Comparison of ENCODE assay signal across 8 cellular contexts in genomic region chr13:20174656-20175405, GRCh38. TPM values are rescaled to one million over a fixed set of nuclear protein-coding genes. Genes with fewer than 3 reads are reported as not detected.
A peak's percentile ranks its signal among the peaks of the same experiment; 100 is the strongest.
DNase-seq lines count a peak whose midpoint lies in the region; ATAC-seq and TF ChIP-seq lines count a peak whose summit lies in the region.

No MANE protein-coding gene starts in this region.

- CTCF ChIA-PET in WTC11 (lab: Charles Lee): interaction anchor here (0.7 kb wide), 1 partner anchor 22 kb away, joined by 3 read pairs; no protein-coding TSS in a partner anchor

- intact Hi-C loops in testis (cut with DNase I; ENCODE audit: low total_unique reads): no loop called here

- no peaks in the 10 kb centered on the region for H3K36me3 Mint-ChIP-seq in WTC11
- no peaks in the 10 kb centered on the region for H3K36me3 Mint-ChIP-seq in chondrocyte (ENCODE audit: low read depth)
- peaks cover 0 to 7% of the 10 kb centered on the region in 2 donors for H3K36me3 Mint-ChIP-seq in naive B cell

- no peaks in the 10 kb centered on the region for H3K9me3 ChIP-seq in testis

- H3K4me1 ChIP-seq in testis: peaks cover 4% of the 10 kb centered on the region

- H3K27ac ChIP-seq in testis: no peak overlapping the region

- TF ChIP-seq POLR2A in testis (IDR thresholded peaks at IDR 0.05): no peak

- WGBS in testis, 2 donors: 63 to 65% methylated on average over 15 to 22 of the region's 22 CpGs

- H3K27me3 ChIP-seq in testis: no peaks in the 10 kb centered on the region

- H3K4me3 ChIP-seq in testis: no peak overlapping the region

- no peaks in the 10 kb centered on the region for H3K36me3 ChIP-seq in testis (ENCODE audit: low read depth, missing control alignments)

- POLR2A ChIA-PET in WTC11 (lab: Charles Lee): no interaction called here

- DNase-seq in DMS53 treated with DMSO at 0.1 percent for 48 hours (lab: John Stamatoyannopoulos, UW; ENCODE audit: unreplicated experiment) (peak; percentile 91), HPDE6-E6E7 (ENCODE audit: extremely low spot score) (peak; percentile 66), WTC11 (ENCODE audit: low spot score) (no peak), chondrocyte (ENCODE audit: low spot score) (no peak), naive B cell (no peak), testis (peak; percentile 23), NCI-H1436 treated with DMSO at 0.1 percent for 48 hours (lab: John Stamatoyannopoulos, UW) (no peak)

- TF ChIP-seq CTCF in WTC11 (IDR thresholded peaks at IDR 0.05) (no peak), chondrocyte (IDR thresholded peaks at IDR 0.05) (no peak), testis (IDR thresholded peaks at IDR 0.05) (no peak)

- H3K27me3 Mint-ChIP-seq in WTC11 (ENCODE audit: low read depth): no peaks in the 10 kb centered on the region; the same call in 1 of the 2 replicates
- H3K27me3 Mint-ChIP-seq in chondrocyte (ENCODE audit: low read depth): peaks cover 27% of the 10 kb centered on the region
- peaks cover 54 to 96% (median 87%) of the 10 kb centered on the region in 3 donors for H3K27me3 Mint-ChIP-seq in naive B cell

- H3K9me3 Mint-ChIP-seq in WTC11 (no peaks in the 10 kb centered on the region), chondrocyte (ENCODE audit: low read depth) (no peaks in the 10 kb centered on the region), naive B cell (peaks cover 0 to 2% (median 0%) of the 10 kb centered on the region in 7 donors)

- ATAC-seq in GM21515 (IDR thresholded peaks at IDR 0.05; ENCODE audit: unreplicated experiment): peak; percentile 86
- peak; percentile 47 for ATAC-seq in WTC11
- peak; percentile 55 to 71 for ATAC-seq in naive B cell (ENCODE audit: low read depth in 2 of 2)

- peaks cover 6% of the 10 kb centered on the region; the same call in 1 of the 2 replicates for H3K4me1 Mint-ChIP-seq in WTC11
- H3K4me1 Mint-ChIP-seq in chondrocyte (ENCODE audit: low read depth): peaks cover 10% of the 10 kb centered on the region
- H3K4me1 Mint-ChIP-seq in naive B cell: peaks cover 5 to 17% (median 9%) of the 10 kb centered on the region in 3 donors

- H3K4me3 Mint-ChIP-seq in WTC11 (no peak overlapping the region), chondrocyte (ENCODE audit: unreplicated experiment) (peak overlapping the region; percentile 44), naive B cell (peak overlapping the region in 1 of 8 donors; percentile 31)

- H3K27ac Mint-ChIP-seq in WTC11 (no peak overlapping the region), chondrocyte (ENCODE audit: unreplicated experiment) (peak overlapping the region; percentile 88), naive B cell (peak overlapping the region in 1 of 6 donors; percentile 58)

TF ChIP-seq in WTC11, 78 proteins besides CTCF, POLR2A, EP300 and RAD21 (continues in another document):
- TF ChIP-seq, protein P1, sequence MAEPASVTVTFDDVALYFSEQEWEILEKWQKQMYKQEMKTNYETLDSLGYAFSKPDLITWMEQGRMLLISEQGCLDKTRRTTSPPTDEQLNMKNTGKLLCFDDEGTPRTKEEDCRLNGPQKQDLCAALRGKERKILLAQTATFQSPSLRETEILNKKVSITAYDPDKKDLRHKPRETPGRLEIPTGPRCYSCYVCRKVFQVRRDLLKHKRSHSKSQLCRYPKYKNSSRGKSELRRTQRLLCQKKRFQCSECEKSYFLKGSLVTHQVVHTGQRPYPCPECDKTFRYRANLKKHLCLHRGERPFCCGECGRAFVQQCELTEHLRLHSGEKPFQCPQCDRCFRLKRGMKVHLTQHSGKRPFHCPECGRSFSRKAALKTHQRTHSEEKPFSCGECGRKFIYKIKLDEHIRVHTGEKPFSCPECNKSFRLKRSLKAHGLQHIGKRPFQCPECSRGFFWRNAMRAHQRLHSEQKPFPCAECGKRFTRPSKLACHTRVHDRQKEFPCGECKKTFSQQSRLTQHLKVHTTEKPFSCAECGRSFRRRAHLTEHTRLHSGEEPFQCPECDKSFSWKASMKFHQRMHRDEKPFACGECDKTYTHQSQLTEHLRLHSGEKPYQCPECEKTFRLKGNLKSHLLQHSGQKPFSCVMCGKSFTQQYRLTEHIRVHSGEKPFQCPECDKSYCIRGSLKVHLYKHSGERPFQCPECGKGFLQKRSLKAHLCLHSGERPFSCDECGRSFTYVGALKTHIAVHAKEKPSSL (CRISPR knock-in tag; conservative IDR thresholded peaks at IDR 0.05): no peak
- TF ChIP-seq HMGXB4 (CRISPR knock-in tag; IDR thresholded peaks at IDR 0.05): no peak
- TF ChIP-seq, protein P2, sequence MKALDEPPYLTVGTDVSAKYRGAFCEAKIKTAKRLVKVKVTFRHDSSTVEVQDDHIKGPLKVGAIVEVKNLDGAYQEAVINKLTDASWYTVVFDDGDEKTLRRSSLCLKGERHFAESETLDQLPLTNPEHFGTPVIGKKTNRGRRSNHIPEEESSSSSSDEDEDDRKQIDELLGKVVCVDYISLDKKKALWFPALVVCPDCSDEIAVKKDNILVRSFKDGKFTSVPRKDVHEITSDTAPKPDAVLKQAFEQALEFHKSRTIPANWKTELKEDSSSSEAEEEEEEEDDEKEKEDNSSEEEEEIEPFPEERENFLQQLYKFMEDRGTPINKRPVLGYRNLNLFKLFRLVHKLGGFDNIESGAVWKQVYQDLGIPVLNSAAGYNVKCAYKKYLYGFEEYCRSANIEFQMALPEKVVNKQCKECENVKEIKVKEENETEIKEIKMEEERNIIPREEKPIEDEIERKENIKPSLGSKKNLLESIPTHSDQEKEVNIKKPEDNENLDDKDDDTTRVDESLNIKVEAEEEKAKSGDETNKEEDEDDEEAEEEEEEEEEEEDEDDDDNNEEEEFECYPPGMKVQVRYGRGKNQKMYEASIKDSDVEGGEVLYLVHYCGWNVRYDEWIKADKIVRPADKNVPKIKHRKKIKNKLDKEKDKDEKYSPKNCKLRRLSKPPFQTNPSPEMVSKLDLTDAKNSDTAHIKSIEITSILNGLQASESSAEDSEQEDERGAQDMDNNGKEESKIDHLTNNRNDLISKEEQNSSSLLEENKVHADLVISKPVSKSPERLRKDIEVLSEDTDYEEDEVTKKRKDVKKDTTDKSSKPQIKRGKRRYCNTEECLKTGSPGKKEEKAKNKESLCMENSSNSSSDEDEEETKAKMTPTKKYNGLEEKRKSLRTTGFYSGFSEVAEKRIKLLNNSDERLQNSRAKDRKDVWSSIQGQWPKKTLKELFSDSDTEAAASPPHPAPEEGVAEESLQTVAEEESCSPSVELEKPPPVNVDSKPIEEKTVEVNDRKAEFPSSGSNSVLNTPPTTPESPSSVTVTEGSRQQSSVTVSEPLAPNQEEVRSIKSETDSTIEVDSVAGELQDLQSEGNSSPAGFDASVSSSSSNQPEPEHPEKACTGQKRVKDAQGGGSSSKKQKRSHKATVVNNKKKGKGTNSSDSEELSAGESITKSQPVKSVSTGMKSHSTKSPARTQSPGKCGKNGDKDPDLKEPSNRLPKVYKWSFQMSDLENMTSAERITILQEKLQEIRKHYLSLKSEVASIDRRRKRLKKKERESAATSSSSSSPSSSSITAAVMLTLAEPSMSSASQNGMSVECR (CRISPR knock-in tag; IDR thresholded peaks at IDR 0.05; ENCODE audit: borderline replicate concordance): no peak
- TF ChIP-seq, protein P3, sequence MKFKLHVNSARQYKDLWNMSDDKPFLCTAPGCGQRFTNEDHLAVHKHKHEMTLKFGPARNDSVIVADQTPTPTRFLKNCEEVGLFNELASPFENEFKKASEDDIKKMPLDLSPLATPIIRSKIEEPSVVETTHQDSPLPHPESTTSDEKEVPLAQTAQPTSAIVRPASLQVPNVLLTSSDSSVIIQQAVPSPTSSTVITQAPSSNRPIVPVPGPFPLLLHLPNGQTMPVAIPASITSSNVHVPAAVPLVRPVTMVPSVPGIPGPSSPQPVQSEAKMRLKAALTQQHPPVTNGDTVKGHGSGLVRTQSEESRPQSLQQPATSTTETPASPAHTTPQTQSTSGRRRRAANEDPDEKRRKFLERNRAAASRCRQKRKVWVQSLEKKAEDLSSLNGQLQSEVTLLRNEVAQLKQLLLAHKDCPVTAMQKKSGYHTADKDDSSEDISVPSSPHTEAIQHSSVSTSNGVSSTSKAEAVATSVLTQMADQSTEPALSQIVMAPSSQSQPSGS (CRISPR knock-in tag; IDR thresholded peaks at IDR 0.05; ENCODE audit: borderline replicate concordance, low read depth): no peak
- no peak for TF ChIP-seq ZNF317 (CRISPR knock-in tag; IDR thresholded peaks at IDR 0.05; ENCODE audit: borderline replicate concordance, low read depth)
- TF ChIP-seq, protein P4, sequence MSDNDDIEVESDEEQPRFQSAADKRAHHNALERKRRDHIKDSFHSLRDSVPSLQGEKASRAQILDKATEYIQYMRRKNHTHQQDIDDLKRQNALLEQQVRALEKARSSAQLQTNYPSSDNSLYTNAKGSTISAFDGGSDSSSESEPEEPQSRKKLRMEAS (CRISPR knock-in tag; IDR thresholded peaks at IDR 0.05): no peak
- TF ChIP-seq ZNF671 (CRISPR knock-in tag; IDR thresholded peaks at IDR 0.05): no peak

RNA-seq across cellular contexts. Expression of gene GJA3, which starts 14.0 kb away (rescaled TPM):
- total RNA-seq in WTC11 (2021) (0.48 to 0.85 TPM (median 0.82 TPM) in 3 replicates), chondrocyte (0.17 to 0.37 TPM (median 0.33 TPM) in 3 replicates), testis (10 to 100 TPM in 1 of 2 donors, 1 to 10 TPM in 1; 5.0 to 10.2 TPM)
- polyA plus RNA-seq in naive B cell (ENCODE audit: low read depth in 6 of 6) (under 1 TPM in 3 of 6 donors, not detected in 3; 0.13 to 0.25 (median 0.14) TPM), testis (ENCODE audit: insufficient read depth, low read depth, low replicate concordance) (1.7 TPM)

RNA-seq across cellular contexts. Expression of gene GJB2, which starts 17.9 kb away (rescaled TPM):
- total RNA-seq in WTC11 (2021) (0.11 TPM in 2 of 3 replicates, not detected in the other), chondrocyte (not detected in 3 replicates), testis (1 to 10 TPM; 2.9 to 3.1 TPM)
- polyA plus RNA-seq in naive B cell (ENCODE audit: low read depth in 6 of 6) (not detected), testis (ENCODE audit: insufficient read depth, low read depth, low replicate concordance) (2.5 TPM)

RNA-seq across cellular contexts. Expression of gene GJB6, which starts 57.3 kb away (rescaled TPM):
- total RNA-seq in WTC11 (2021): not detected in 3 replicates
- not detected in 3 replicates for total RNA-seq in chondrocyte
- polyA plus RNA-seq in naive B cell (ENCODE audit: low read depth in 6 of 6): 1 to 10 TPM in 2 of 6 donors, not detected in 4; 2.0 to 3.4 TPM
- 1 to 10 TPM; 1.4 to 1.7 TPM for total RNA-seq in testis
- polyA plus RNA-seq in testis (ENCODE audit: insufficient read depth, low read depth, low replicate concordance): 1.8 TPM

Comparison
In these comparisons a context has a peak if more than half of its experiments do, and no peak if none do; other contexts are left out.
1. DNase-seq: peak in DMS53 treated with DMSO at 0.1 percent for 48 hours (single experiment), HPDE6-E6E7 (single experiment) and testis (single experiment); none in WTC11 (single experiment), chondrocyte (single experiment), naive B cell (single experiment) and NCI-H1436 treated with DMSO at 0.1 percent for 48 hours (single experiment).
2. Peak in every context shown above with its lines, with median percentiles within 50 percentile points of each other: ATAC-seq.